8 cellular contexts compared by ENCODE assay signal in genomic region chr12:68358532-68359485, GRCh38. TPM values are rescaled to one million over a fixed set of nuclear protein-coding genes. Genes with fewer than 3 reads are reported as not detected.
DNase-seq lines count a peak whose midpoint lies in the region; ATAC-seq and TF ChIP-seq lines count a peak whose summit lies in the region.

No MANE protein-coding gene starts in this region.

- ATAC-seq in CD4-positive, CD25-positive, alpha-beta regulatory T cell (ENCODE audit: low read depth in 2 of 2): peak; percentile 77 to 90
- ATAC-seq in GM18907 (IDR thresholded peaks at IDR 0.05; ENCODE audit: unreplicated experiment) (peak; percentile 75), HG03108 (IDR thresholded peaks at IDR 0.05; ENCODE audit: unreplicated experiment) (peak; percentile 77)
- peak; percentile 89 for ATAC-seq in activated CD8-positive, alpha-beta T cell treated with anti-CD3 and anti-CD28 coated beads, Interleukin-2, amount 10 ng/mL, durations not matched to agents 7 days and 5 days

- POLR2A ChIA-PET in activated CD8-positive, alpha-beta T cell treated with anti-CD3 and anti-CD28 coated beads, Interleukin-2, amount 10 ng/mL, durations not matched to agents 7 days and 5 days (lab: Charles Lee): interaction anchor here (0.6 to 1.3 kb wide), 4 partner anchors 97 to 314 kb away, joined by 3 read pairs; no protein-coding TSS in a partner anchor

- peaks cover 3% of the 10 kb centered on the region for H3K27me3 Mint-ChIP-seq in CD4-positive, CD25-positive, alpha-beta regulatory T cell
- H3K27me3 Mint-ChIP-seq in activated CD8-positive, alpha-beta T cell treated with anti-CD3 and anti-CD28 coated beads, Interleukin-2, amount 10 ng/mL, durations not matched to agents 7 days and 5 days (ENCODE audit: low read depth): no peaks in the 10 kb centered on the region

- no peak overlapping the region for H3K4me3 ChIP-seq in CD4-positive, CD25-positive, alpha-beta regulatory T cell (ENCODE audit: low read depth, low read length)
- H3K4me3 ChIP-seq in epithelial cell of proximal tubule (ENCODE audit: low read depth, low read length) (peak overlapping the region; percentile 17), suprapubic skin (no peak overlapping the region)

- H3K4me1 Mint-ChIP-seq in CD4-positive, CD25-positive, alpha-beta regulatory T cell: peaks cover 16 to 28% (median 22%) of the 10 kb centered on the region in 4 donors
- peaks cover 23% of the 10 kb centered on the region for H3K4me1 Mint-ChIP-seq in activated CD8-positive, alpha-beta T cell treated with anti-CD3 and anti-CD28 coated beads, Interleukin-2, amount 10 ng/mL, durations not matched to agents 7 days and 5 days (ENCODE audit: low read depth)

- peak; percentile 35 to 88 (median 75) for DNase-seq in CD4-positive, CD25-positive, alpha-beta regulatory T cell
- peak; percentile 69 for DNase-seq in NCI-H510A treated with DMSO at 0.1 percent for 48 hours (lab: John Stamatoyannopoulos, UW)
- DNase-seq in activated CD8-positive, alpha-beta T cell treated with anti-CD3 and anti-CD28 coated beads, Interleukin-2, amount 10 ng/mL, durations not matched to agents 7 days and 5 days: peak; percentile 81
- peak; percentile 59 for DNase-seq in epithelial cell of proximal tubule (ENCODE audit: low read depth)
- peak; percentile 80 for DNase-seq in myocyte (ENCODE audit: low read depth)
- no peak for DNase-seq in suprapubic skin (ENCODE audit: low spot score in 2 of 2)

- no peaks in the 10 kb centered on the region for H3K36me3 Mint-ChIP-seq in CD4-positive, CD25-positive, alpha-beta regulatory T cell
- no peaks in the 10 kb centered on the region for H3K36me3 Mint-ChIP-seq in activated CD8-positive, alpha-beta T cell treated with anti-CD3 and anti-CD28 coated beads, Interleukin-2, amount 10 ng/mL, durations not matched to agents 7 days and 5 days (ENCODE audit: low read depth)

- H3K36me3 ChIP-seq in CD4-positive, CD25-positive, alpha-beta regulatory T cell (ENCODE audit: control insufficient read depth, insufficient read depth, low read length): no peaks in the 10 kb centered on the region
- H3K36me3 ChIP-seq in suprapubic skin: no peaks in the 10 kb centered on the region

- H3K4me1 ChIP-seq in CD4-positive, CD25-positive, alpha-beta regulatory T cell (ENCODE audit: control insufficient read depth, insufficient read depth, low read length, poor library complexity, severe bottlenecking): peaks cover 10% of the 10 kb centered on the region
- no peaks in the 10 kb centered on the region for H3K4me1 ChIP-seq in suprapubic skin

- H3K4me3 Mint-ChIP-seq in CD4-positive, CD25-positive, alpha-beta regulatory T cell: peak overlapping the region in 2 of 4 donors; percentile 17 to 48
- no peak overlapping the region for H3K4me3 Mint-ChIP-seq in activated CD8-positive, alpha-beta T cell treated with anti-CD3 and anti-CD28 coated beads, Interleukin-2, amount 10 ng/mL, durations not matched to agents 7 days and 5 days

- no peak overlapping the region for H3K27ac ChIP-seq in CD4-positive, CD25-positive, alpha-beta regulatory T cell (ENCODE audit: insufficient read depth, low read length, poor library complexity, severe bottlenecking)
- no peak overlapping the region for H3K27ac ChIP-seq in suprapubic skin

- CTCF ChIA-PET in activated CD8-positive, alpha-beta T cell treated with anti-CD3 and anti-CD28 coated beads, Interleukin-2, amount 10 ng/mL, durations not matched to agents 7 days and 5 days (lab: Charles Lee): interaction anchor here (0.7 to 3.6 kb wide), 26 partner anchors 10 to 449 kb away, joined by 3 to 18 read pairs (median 4); partner anchors contain the start of genes IL26, MDM2 and NUP107

- 34% methylated on average over 10 of the region's 10 CpGs for WGBS in suprapubic skin

- H3K9me3 ChIP-seq in CD4-positive, CD25-positive, alpha-beta regulatory T cell (ENCODE audit: control insufficient read depth in 2 of 2, low read length in 2 of 2): no peaks in the 10 kb centered on the region
- H3K9me3 ChIP-seq in suprapubic skin: no peaks in the 10 kb centered on the region

- no peaks in the 10 kb centered on the region for H3K9me3 Mint-ChIP-seq in CD4-positive, CD25-positive, alpha-beta regulatory T cell
- H3K9me3 Mint-ChIP-seq in activated CD8-positive, alpha-beta T cell treated with anti-CD3 and anti-CD28 coated beads, Interleukin-2, amount 10 ng/mL, durations not matched to agents 7 days and 5 days (ENCODE audit: insufficient read depth): no peaks in the 10 kb centered on the region

- H3K27ac Mint-ChIP-seq in CD4-positive, CD25-positive, alpha-beta regulatory T cell: peak overlapping the region; percentile 23 to 78 (median 67)
- peak overlapping the region; percentile 27 for H3K27ac Mint-ChIP-seq in activated CD8-positive, alpha-beta T cell treated with anti-CD3 and anti-CD28 coated beads, Interleukin-2, amount 10 ng/mL, durations not matched to agents 7 days and 5 days

- TF ChIP-seq POLR2A in suprapubic skin (IDR thresholded peaks at IDR 0.05): no peak

- H3K27me3 ChIP-seq in CD4-positive, CD25-positive, alpha-beta regulatory T cell (ENCODE audit: control insufficient read depth, insufficient read depth, low read length): no peaks in the 10 kb centered on the region
- H3K27me3 ChIP-seq in suprapubic skin: no peaks in the 10 kb centered on the region

- TF ChIP-seq EP300 in suprapubic skin (IDR thresholded peaks at IDR 0.05): no peak

- TF ChIP-seq CTCF in epithelial cell of proximal tubule (conservative IDR thresholded peaks at IDR 0.05; ENCODE audit: low read depth, low read length) (peak; percentile 76), suprapubic skin (IDR thresholded peaks at IDR 0.05) (peak; percentile 35 to 54)

RNA-seq across cellular contexts. Expression of gene MDM1, which starts 26.6 kb away (rescaled TPM):
- 21.2 TPM for total RNA-seq in CD4-positive, CD25-positive, alpha-beta regulatory T cell
- 10 to 100 TPM; 13.4 to 21.1 (median 15.5) TPM for polyA plus RNA-seq in CD4-positive, CD25-positive, alpha-beta regulatory T cell
- 10 to 100 TPM; 25.0 to 28.9 TPM for total RNA-seq in activated CD8-positive, alpha-beta T cell treated with anti-CD3 and anti-CD28 coated beads, Interleukin-2, amount 10 ng/mL, durations not matched to agents 7 days and 5 days
- total RNA-seq in epithelial cell of proximal tubule (3.9 and 7.2 TPM in 2 replicates), myocyte (7.3 and 11.1 TPM in 2 replicates), suprapubic skin (10 to 100 TPM in 1 of 4 donors, 1 to 10 TPM in 3; 4.1 to 10.2 (median 7.0) TPM)
- polyA plus RNA-seq in myocyte (2012): 3.8 TPM

Comparison
In these comparisons a context has a peak if more than half of its experiments do, and no peak if none do; other contexts are left out.
1. DNase-seq: peak in CD4-positive, CD25-positive, alpha-beta regulatory T cell (3 of 3), NCI-H510A treated with DMSO at 0.1 percent for 48 hours (single experiment), activated CD8-positive, alpha-beta T cell treated with anti-CD3 and anti-CD28 coated beads, Interleukin-2, amount 10 ng/mL, durations not matched to agents 7 days and 5 days (single experiment), epithelial cell of proximal tubule (single experiment) and myocyte (single experiment); none in suprapubic skin (0 of 2).
2. Peak in every context shown above with its lines, with median percentiles within 50 percentile points of each other: ATAC-seq.